In genomic region chr1:115251856-115252255, GRCh38 we compare ENCODE assay signal across 13 cellular contexts.
DNase-seq lines count a peak whose midpoint lies in the region; ATAC-seq and TF ChIP-seq lines count a peak whose summit lies in the region.
"Had no signal": no experiment of that assay in that cellular context is flagged by ENCODE, and none has a peak within 500 bp of the region (broad histone marks: within the 10 kb centered on the region; RNA-seq: fewer than 3 reads in every experiment).

No MANE protein-coding gene starts in this region.

- peaks cover 10% of the 10 kb centered on the region for H3K27me3 Mint-ChIP-seq in stimulated activated memory B cell treated with anti-CD40 and anti-IgM and Interleukin-4, amounts not matched to agents 10 μg/mL and 1 μg/mL and 100 μg/mL, for 72 hours

- no peaks in the 10 kb centered on the region for H3K4me1 Mint-ChIP-seq in stimulated activated memory B cell treated with anti-CD40 and anti-IgM and Interleukin-4, amounts not matched to agents 10 μg/mL and 1 μg/mL and 100 μg/mL, for 72 hours
- H3K4me1 Mint-ChIP-seq: CD4-positive, CD25-positive, alpha-beta regulatory T cell; GM23338; stimulated activated naive B cell treated with anti-CD40 and anti-IgM and Interleukin-4, amounts not matched to agents 10 μg/mL and 1 μg/mL and 100 μg/mL, for 72 hours had no signal

- TF ChIP-seq CTCF in AG09309 (IDR thresholded peaks at IDR 0.05; ENCODE audit: control insufficient read depth, insufficient read depth, low read depth, low read length, missing control alignments), result no peak

- H3K4me3 Mint-ChIP-seq in stimulated activated memory B cell treated with anti-CD40 and anti-IgM and Interleukin-4, amounts not matched to agents 10 μg/mL and 1 μg/mL and 100 μg/mL, for 72 hours, result no peak overlapping the region
- H3K4me3 Mint-ChIP-seq: CD4-positive, CD25-positive, alpha-beta regulatory T cell; GM23338; stimulated activated naive B cell treated with anti-CD40 and anti-IgM and Interleukin-4, amounts not matched to agents 10 μg/mL and 1 μg/mL and 100 μg/mL, for 72 hours had no signal

- peak; percentile 73 for DNase-seq in AG09309 (ENCODE audit: low read depth)
- DNase-seq in NCI-H2171 treated with DMSO at 0.1 percent for 48 hours (lab: John Stamatoyannopoulos, UW), result peak; percentile 63
- DNase-seq in dedifferentiated amniotic fluid mesenchymal stem cell (ENCODE audit: extremely low spot score), result peak; percentile 86
- peak; percentile 62 to 94 for DNase-seq in lung microvascular endothelial cell (ENCODE audit: low read depth in 2 of 2)
- DNase-seq in HuH-7.5 (ENCODE audit: low spot score), result no peak
- DNase-seq: CD4-positive, CD25-positive, alpha-beta regulatory T cell; stimulated activated naive B cell treated with anti-CD40 and anti-IgM and Interleukin-4, amounts not matched to agents 10 μg/mL and 1 μg/mL and 100 μg/mL, for 72 hours had no signal

- no peaks in the 10 kb centered on the region for H3K36me3 Mint-ChIP-seq in stimulated activated memory B cell treated with anti-CD40 and anti-IgM and Interleukin-4, amounts not matched to agents 10 μg/mL and 1 μg/mL and 100 μg/mL, for 72 hours
- H3K36me3 Mint-ChIP-seq: CD4-positive, CD25-positive, alpha-beta regulatory T cell; stimulated activated naive B cell treated with anti-CD40 and anti-IgM and Interleukin-4, amounts not matched to agents 10 μg/mL and 1 μg/mL and 100 μg/mL, for 72 hours had no signal

- ATAC-seq in GM19452 (IDR thresholded peaks at IDR 0.05; ENCODE audit: unreplicated experiment), result no peak
- ATAC-seq in stimulated activated memory B cell treated with anti-CD40 and anti-IgM and Interleukin-4, amounts not matched to agents 10 μg/mL and 1 μg/mL and 100 μg/mL, for 72 hours, result no peak
- no peak for ATAC-seq in HG03039 (IDR thresholded peaks at IDR 0.05; ENCODE audit: unreplicated experiment)
- ATAC-seq: GM23338; stimulated activated naive B cell treated with anti-CD40 and anti-IgM and Interleukin-4, amounts not matched to agents 10 μg/mL and 1 μg/mL and 100 μg/mL, for 72 hours had no signal

- no peak overlapping the region for H3K4me3 ChIP-seq in AG09309 (ENCODE audit: control insufficient read depth, low read depth, low read length)
- H3K4me3 ChIP-seq: cardiac muscle cell, GM23338, skin epidermis had no signal

- peaks cover 3% of the 10 kb centered on the region for H3K9me3 Mint-ChIP-seq in stimulated activated memory B cell treated with anti-CD40 and anti-IgM and Interleukin-4, amounts not matched to agents 10 μg/mL and 1 μg/mL and 100 μg/mL, for 72 hours
- H3K9me3 Mint-ChIP-seq: GM23338 had no signal

- H3K27ac Mint-ChIP-seq in stimulated activated memory B cell treated with anti-CD40 and anti-IgM and Interleukin-4, amounts not matched to agents 10 μg/mL and 1 μg/mL and 100 μg/mL, for 72 hours, result no peak overlapping the region
- H3K27ac Mint-ChIP-seq: CD4-positive, CD25-positive, alpha-beta regulatory T cell; GM23338; stimulated activated naive B cell treated with anti-CD40 and anti-IgM and Interleukin-4, amounts not matched to agents 10 μg/mL and 1 μg/mL and 100 μg/mL, for 72 hours had no signal
